ENCODE assay signal across 9 cellular contexts in the genomic region with DNA sequence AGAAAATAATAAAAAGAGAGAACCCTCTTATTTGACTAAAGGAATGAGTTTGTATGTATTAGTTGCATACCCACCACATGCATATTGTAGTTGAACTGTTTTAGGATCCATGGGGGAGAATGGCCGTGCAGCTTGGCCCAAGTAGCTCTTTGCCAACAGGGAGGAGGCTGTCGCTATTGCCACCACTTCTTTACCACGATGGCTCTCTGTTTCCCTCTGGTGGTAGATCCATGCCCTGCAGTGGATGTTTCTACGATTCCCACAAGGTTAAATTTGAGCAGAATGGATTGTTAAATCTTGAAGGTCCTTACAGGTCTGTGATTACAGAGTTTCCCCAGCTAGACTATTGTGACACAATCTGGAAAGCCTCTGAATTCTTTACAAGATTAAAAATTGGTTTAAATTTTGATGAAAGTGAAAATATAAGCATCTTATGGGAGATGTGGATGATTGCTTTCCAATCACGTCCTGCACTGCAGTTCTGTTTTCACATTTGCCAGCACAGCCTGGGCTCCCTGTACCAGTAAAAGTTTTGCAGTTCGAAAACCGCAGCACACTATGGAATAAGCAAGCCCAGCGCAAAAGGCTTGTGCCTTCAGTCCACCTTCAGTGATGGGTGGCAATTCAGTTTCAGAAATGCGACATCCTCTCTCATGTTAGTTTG. TPM values are rescaled to one million over a fixed set of nuclear protein-coding genes. Genes with fewer than 3 reads are reported as not detected.
A peak's percentile ranks its signal among the peaks of the same experiment; 100 is the strongest.
DNase-seq lines count a peak whose midpoint lies in the region; ATAC-seq and TF ChIP-seq lines count a peak whose summit lies in the region.
"Had no signal": no experiment of that assay in that cellular context is flagged by ENCODE, and none has a peak within 500 bp of the region (broad histone marks: within the 10 kb centered on the region; RNA-seq: fewer than 3 reads in every experiment).

No MANE protein-coding gene starts in this region.

- peaks cover 12% of the 10 kb centered on the region for H3K4me1 Mint-ChIP-seq in Calu3 (ENCODE audit: low read depth, unreplicated experiment)

- intact Hi-C loops in Calu3 (cut with micrococcal nuclease; ENCODE audit: unreplicated experiment) = loop anchor here (1.0 to 5.0 kb wide), 3 partner anchors 93 to 428 kb away; no protein-coding TSS in a partner anchor
- intact Hi-C loops in head of caudate nucleus (cut with DNase I) = loop anchor here (5.0 kb wide), 1 partner anchor 93 kb away; a partner anchor contains a TSS
- intact Hi-C loops in psoas muscle (cut with DNase I) = loop anchor here (1.0 to 10.0 kb wide), 4 partner anchors 92 to 430 kb away; a partner anchor contains a TSS

- no peak overlapping the region for H3K27ac ChIP-seq in SK-N-MC
- no peak overlapping the region for H3K27ac ChIP-seq in psoas muscle

- WGBS in psoas muscle, 3 donors = 22 to 31% (median 28%) methylated on average over 9 of the region's 9 CpGs

- TF ChIP-seq CTCF in Calu3 (IDR thresholded peaks at IDR 0.05; ENCODE audit: unreplicated experiment) (peak; percentile 69), psoas muscle (IDR thresholded peaks at IDR 0.05) (peak; percentile 93)

- peaks cover 85% of the 10 kb centered on the region for H3K27me3 Mint-ChIP-seq in Calu3 (ENCODE audit: unreplicated experiment)

- no peak overlapping the region for H3K4me3 ChIP-seq in MG63
- no peak overlapping the region for H3K4me3 ChIP-seq in SK-N-MC
- no peak overlapping the region for H3K4me3 ChIP-seq in psoas muscle

- H3K27me3 ChIP-seq in MG63 (peaks cover 4% of the 10 kb centered on the region; the same call in 1 of the 2 replicates), psoas muscle (ENCODE audit: insufficient read depth in 3 of 3, low read length in 2 of 3) (no peaks in the 10 kb centered on the region)

- H3K9ac ChIP-seq in SK-N-MC (ENCODE audit: insufficient read length) = no peak overlapping the region

- CTCF ChIA-PET in Calu3 (lab: Charles Lee) = interaction anchor here (0.6 to 1.7 kb wide), 14 partner anchors 9 to 921 kb away, joined by 3 to 45 read pairs (median 4); a partner anchor contains a TSS

- H3K36me3 Mint-ChIP-seq in Calu3 (ENCODE audit: insufficient read depth, unreplicated experiment) = no peaks in the 10 kb centered on the region

- no peaks in the 10 kb centered on the region for H3K4me1 ChIP-seq in psoas muscle

- no peak overlapping the region for H3K4me3 Mint-ChIP-seq in Calu3 (ENCODE audit: low read depth, unreplicated experiment)

- ATAC-seq in GM21381 (IDR thresholded peaks at IDR 0.05; ENCODE audit: unreplicated experiment) (peak; percentile 79), psoas muscle (peak; percentile 82 to 93 (median 92))

- H3K36me3 ChIP-seq in MG63 (no peaks in the 10 kb centered on the region), SK-N-MC (ENCODE audit: insufficient read depth, low read length) (no peaks in the 10 kb centered on the region), psoas muscle (ENCODE audit: insufficient read depth in 1 of 2, low read depth in 1 of 2) (no peaks in the 10 kb centered on the region)

- peak; percentile 80 for DNase-seq in Calu3
- peak; percentile 34 for DNase-seq in MG63
- DNase-seq in SK-N-MC (ENCODE audit: low read depth, low spot score) = peak; percentile 72
- peak; percentile 77 for DNase-seq in activated naive CD4-positive, alpha-beta T cell treated with Interleukin-2 at 50 U/mL for 16 hours
- DNase-seq in head of caudate nucleus = peak in 41 of 42 donors; percentile 31 to 95 (median 81)
- DNase-seq in psoas muscle = peak; percentile 55 to 66
- no peak for DNase-seq in GF-D8 (lab: John Stamatoyannopoulos, UW)

- no peak overlapping the region for H3K27ac Mint-ChIP-seq in Calu3 (ENCODE audit: unreplicated experiment)

- no peaks in the 10 kb centered on the region for H3K9me3 ChIP-seq in MG63
- no peaks in the 10 kb centered on the region for H3K9me3 ChIP-seq in SK-N-MC (ENCODE audit: low read depth, low read length)
- no peaks in the 10 kb centered on the region for H3K9me3 ChIP-seq in psoas muscle

- H3K9me3 Mint-ChIP-seq in Calu3 (ENCODE audit: low read depth, unreplicated experiment) = no peaks in the 10 kb centered on the region

- BruUV-seq in Calu3 (replicated peaks; lab: Mats Ljungman, UMichigan) = no TSS peak

RNA-seq across cellular contexts. Expression of a gene that starts 34.4 kb away (rescaled TPM):
- 0.17 and 0.22 TPM in 2 replicates for total RNA-seq in Calu3 (2022)
- total RNA-seq in MG63 (2014; rRNA removed; shearing (Covaris generic); ENCODE audit: low replicate concordance) = 0.05 TPM in 1 of 2 replicates, not detected in the other
- total RNA-seq in psoas muscle = under 1 TPM; 0.07 to 0.99 (median 0.65) TPM
- under 1 TPM; 0.06 to 0.29 (median 0.14) TPM for polyA plus RNA-seq in psoas muscle
- total RNA-seq: activated CD8-positive, alpha-beta memory T cell treated with anti-CD3 and anti-CD28 coated beads for 36 hours had no signal
